ENCODE assay signal across 1 cellular context in the genomic region with DNA sequence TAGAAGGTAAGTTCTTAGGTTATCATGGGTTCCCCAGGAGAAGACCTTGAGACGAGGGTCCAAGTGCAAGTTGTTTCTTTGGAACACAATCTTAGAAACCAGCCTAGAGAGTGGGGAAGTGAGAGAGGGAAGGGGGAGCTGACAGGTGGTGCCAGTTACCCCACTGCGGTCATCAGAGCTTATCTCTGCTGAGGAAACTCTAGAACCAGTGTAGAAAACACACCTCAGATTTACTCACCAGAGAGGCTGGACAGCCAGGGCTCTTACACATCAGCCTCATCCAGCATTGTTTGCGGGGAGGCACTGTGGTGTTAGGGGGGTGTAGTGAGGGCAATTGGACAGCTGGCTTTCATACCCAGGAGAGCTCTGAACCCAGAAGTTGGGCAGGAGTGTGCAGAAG.
TF ChIP-seq lines count a peak whose summit lies in the region.

No MANE protein-coding gene starts in this region.

TF ChIP-seq in H1, 55 proteins besides CTCF, POLR2A, EP300 and RAD21 (continued from another document):
- no peak for TF ChIP-seq NANOG (IDR thresholded peaks at IDR 0.05; ENCODE audit: insufficient read depth, low read depth, low read length, poor library complexity, severe bottlenecking)
- TF ChIP-seq RXRA (IDR thresholded peaks at IDR 0.05; ENCODE audit: insufficient read depth, low read depth, low read length): no peak
- TF ChIP-seq ASH2L (IDR thresholded peaks at IDR 0.05; ENCODE audit: low read length): no peak
- no peak for TF ChIP-seq CBX5 (IDR thresholded peaks at IDR 0.05; ENCODE audit: low read depth, low read length)
- no peak for TF ChIP-seq CTBP2 (IDR thresholded peaks at IDR 0.05; ENCODE audit: borderline replicate concordance, insufficient read depth, insufficient read length, low read length)
- no peak for TF ChIP-seq FOSL1 (IDR thresholded peaks at IDR 0.05; ENCODE audit: insufficient read depth, low read depth, low read length)
- no peak for TF ChIP-seq SUZ12 (IDR thresholded peaks at IDR 0.05; ENCODE audit: low read length)
- TF ChIP-seq SIN3A (conservative IDR thresholded peaks at IDR 0.05 in 1 of 2, IDR thresholded peaks at IDR 0.05 in 1 of 2; ENCODE audit: low read depth in 1 of 2, low read length in 2 of 2): no peak
- no peak for TF ChIP-seq KDM5A (IDR thresholded peaks at IDR 0.05; ENCODE audit: low read length)
- TF ChIP-seq SAP30 (IDR thresholded peaks at IDR 0.05; ENCODE audit: insufficient read depth, insufficient replicate concordance, low read length): no peak
- TF ChIP-seq CBX8 (IDR thresholded peaks at IDR 0.05; ENCODE audit: borderline replicate concordance, low read depth, low read length): no peak
